ENCODE assay signal across 8 cellular contexts in the genomic region with DNA sequence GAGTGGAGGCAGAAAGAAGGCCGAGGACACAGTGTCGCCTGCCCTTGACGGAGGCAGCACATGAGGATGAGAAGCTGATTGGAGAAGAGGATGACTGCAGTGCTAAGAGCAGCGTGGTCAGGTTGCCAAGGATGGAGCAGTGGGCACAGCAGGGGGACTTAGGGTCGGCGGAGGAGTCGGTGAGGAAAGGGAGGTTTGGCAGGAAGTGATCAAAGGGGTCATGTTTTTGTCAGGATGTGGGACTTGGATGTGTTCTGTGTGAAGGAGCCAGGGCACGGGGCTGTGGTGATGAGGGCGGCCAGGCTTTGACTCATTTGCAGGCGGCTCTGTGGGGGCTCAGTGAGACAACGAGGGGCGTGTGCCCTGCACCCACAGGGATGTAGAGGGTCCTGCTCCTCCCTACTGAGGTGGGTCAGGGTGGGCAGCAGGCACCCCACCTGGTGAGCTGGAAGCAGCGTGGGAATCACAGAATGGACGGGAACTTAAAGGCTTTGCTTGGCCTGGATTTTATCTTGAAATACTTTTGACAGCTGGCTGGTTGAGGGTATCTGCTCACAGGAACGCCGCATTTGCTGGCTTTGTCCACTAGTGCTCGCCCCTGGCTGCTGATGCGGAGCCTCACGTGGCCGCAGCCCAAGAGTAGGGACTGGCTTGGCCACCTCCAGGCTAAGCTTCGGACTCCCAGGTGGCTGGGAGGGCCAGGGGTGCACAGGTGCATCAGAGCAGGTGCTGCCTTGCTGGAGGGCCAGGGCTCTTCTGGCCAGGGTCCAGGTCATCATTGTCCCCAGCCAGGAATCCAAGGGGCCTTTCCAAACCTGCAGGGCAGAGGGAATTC. TPM values are rescaled to one million over a fixed set of nuclear protein-coding genes. Genes with fewer than 3 reads are reported as not detected.
DNase-seq lines count a peak whose midpoint lies in the region; ATAC-seq and TF ChIP-seq lines count a peak whose summit lies in the region.

No MANE protein-coding gene starts in this region.

- DNase-seq in Calu3 = no peak
- peak; percentile 47 for DNase-seq in NCI-H1092 (lab: John Stamatoyannopoulos, UW)
- no peak for DNase-seq in natural killer cell
- no peak for DNase-seq in DMS114 treated with DMSO at 0.1 percent for 48 hours (lab: John Stamatoyannopoulos, UW; ENCODE audit: unreplicated experiment)
- DNase-seq in effector CD8-positive, alpha-beta T cell (lab: John Stamatoyannopoulos, UW) = no peak
- no peak for DNase-seq in 8988T

- ATAC-seq in natural killer cell (peak in 2 of 3 donors; percentile 21 to 22), HG03565 (IDR thresholded peaks at IDR 0.05; ENCODE audit: unreplicated experiment) (no peak)

- H3K27ac Mint-ChIP-seq in Calu3 (ENCODE audit: unreplicated experiment) (peak overlapping the region; percentile 27), brain (peak overlapping the region; percentile 22 to 84 (median 65)), natural killer cell (peak overlapping the region; percentile 60 to 87)

- H3K4me1 Mint-ChIP-seq in Calu3 (ENCODE audit: low read depth, unreplicated experiment) (peaks cover 18% of the 10 kb centered on the region), brain (peaks cover 17% of the 10 kb centered on the region), natural killer cell (peaks cover 28 to 47% of the 10 kb centered on the region in 2 donors)

- CTCF ChIA-PET in Calu3 (lab: Charles Lee) = interaction anchor here (0.6 to 1.9 kb wide), 3 partner anchors 12 to 43 kb away, joined by 3 to 9 read pairs (median 3); a partner anchor contains a TSS

- H3K4me3 Mint-ChIP-seq in Calu3 (ENCODE audit: low read depth, unreplicated experiment) = no peak overlapping the region
- H3K4me3 Mint-ChIP-seq in brain = peak overlapping the region in 1 of 5 experiments; percentile 10
- H3K4me3 Mint-ChIP-seq in natural killer cell = peak overlapping the region; percentile 47

- H3K27me3 Mint-ChIP-seq in Calu3 (ENCODE audit: unreplicated experiment) = no peaks in the 10 kb centered on the region
- H3K27me3 Mint-ChIP-seq in brain = no peaks in the 10 kb centered on the region
- H3K27me3 Mint-ChIP-seq in natural killer cell (ENCODE audit: low read depth in 2 of 2) = no peaks in the 10 kb centered on the region

- peaks cover 69% of the 10 kb centered on the region for H3K36me3 Mint-ChIP-seq in Calu3 (ENCODE audit: insufficient read depth, unreplicated experiment)
- peaks cover 23% of the 10 kb centered on the region for H3K36me3 Mint-ChIP-seq in brain
- H3K36me3 Mint-ChIP-seq in natural killer cell = no peaks in the 10 kb centered on the region

- BruUV-seq in Calu3 (replicated peaks; lab: Mats Ljungman, UMichigan) = no TSS peak

- TF ChIP-seq CTCF in Calu3 (IDR thresholded peaks at IDR 0.05; ENCODE audit: unreplicated experiment) (no peak), brain (conservative IDR thresholded peaks at IDR 0.05) (no peak), natural killer cell (IDR thresholded peaks at IDR 0.05) (no peak)

- H3K9me3 Mint-ChIP-seq in Calu3 (ENCODE audit: low read depth, unreplicated experiment) = no peaks in the 10 kb centered on the region
- no peaks in the 10 kb centered on the region for H3K9me3 Mint-ChIP-seq in brain
- no peaks in the 10 kb centered on the region for H3K9me3 Mint-ChIP-seq in natural killer cell

- intact Hi-C loops in Calu3 (cut with micrococcal nuclease; ENCODE audit: unreplicated experiment) (no loop called here), natural killer cell (cut with micrococcal nuclease) (no loop called here)

RNA-seq across cellular contexts. Expression of a gene that starts 6.0 kb away (rescaled TPM):
- total RNA-seq in Calu3 (2022) (40.1 and 45.6 TPM in 2 replicates), natural killer cell (10 to 100 TPM; 29.9 to 34.3 (median 31.5) TPM)
- polyA plus RNA-seq in brain (ENCODE audit: insufficient read depth, low read depth, low replicate concordance) = 53.3 TPM

RNA-seq across cellular contexts. Expression of a gene that starts 11.6 kb away (rescaled TPM):
- total RNA-seq in Calu3 (2022) (47.3 and 60.2 TPM in 2 replicates), natural killer cell (1 to 10 TPM in 1 of 3 donors, under 1 TPM in 2; 0.26 to 1.1 (median 0.78) TPM)
- polyA plus RNA-seq in brain (ENCODE audit: insufficient read depth, low read depth, low replicate concordance) = 4.7 TPM

RNA-seq across cellular contexts. Expression of a gene that starts 30.4 kb away (rescaled TPM):
- 37.8 and 38.7 TPM in 2 replicates for total RNA-seq in Calu3 (2022)
- 95.9 TPM for polyA plus RNA-seq in brain (ENCODE audit: insufficient read depth, low read depth, low replicate concordance)
- total RNA-seq in natural killer cell = 10 to 100 TPM in 2 of 3 donors, 1 to 10 TPM in 1; 6.4 to 13.4 (median 13.2) TPM

RNA-seq across cellular contexts. Expression of a gene that starts 30.6 kb away (rescaled TPM):
- total RNA-seq in Calu3 (2022) = 27.4 and 29.1 TPM in 2 replicates
- polyA plus RNA-seq in brain (ENCODE audit: insufficient read depth, low read depth, low replicate concordance) = 27.6 TPM
- 10 to 100 TPM; 10.6 to 14.6 (median 11.3) TPM for total RNA-seq in natural killer cell

RNA-seq across cellular contexts. Expression of a gene that starts 54.5 kb away (rescaled TPM):
- total RNA-seq in Calu3 (2022) (51.8 and 53.2 TPM in 2 replicates), natural killer cell (10 to 100 TPM; 44.8 to 62.1 (median 55.7) TPM)
- polyA plus RNA-seq in brain (ENCODE audit: insufficient read depth, low read depth, low replicate concordance) = 72.3 TPM

Comparison
In these comparisons a context has a peak if more than half of its experiments do, and no peak if none do; other contexts are left out.
1. RNA of a gene that starts 11.6 kb away (total RNA-seq): 47.3 to 60.2 TPM in Calu3; 0.26 to 1.1 TPM in natural killer cell; every median in the first group is over 10 times any median in the second.
2. Peak in every context shown above with its lines, with median percentiles within 50 percentile points of each other: H3K27ac Mint-ChIP-seq.